In genomic region chr2:39068757-39069515, GRCh38 we compare ENCODE assay signal across 13 cellular contexts. TPM values are rescaled to one million over a fixed set of nuclear protein-coding genes. Genes with fewer than 3 reads are reported as not detected.
DNase-seq lines count a peak whose midpoint lies in the region; ATAC-seq and TF ChIP-seq lines count a peak whose summit lies in the region.
"Had no signal": no experiment of that assay in that cellular context is flagged by ENCODE, and none has a peak within 500 bp of the region (broad histone marks: within the 10 kb centered on the region; RNA-seq: fewer than 3 reads in every experiment).

No MANE protein-coding gene starts in this region.

- no peak for ATAC-seq in GM21717 (IDR thresholded peaks at IDR 0.05; ENCODE audit: unreplicated experiment)
- no peak for ATAC-seq in HG03342 (IDR thresholded peaks at IDR 0.05; ENCODE audit: unreplicated experiment)

- TF ChIP-seq CTCF in WERI-Rb-1 (IDR thresholded peaks at IDR 0.05; ENCODE audit: low read depth, low read length), result 0 out of 2 replicates have a peak, but pooled peaks have one; percentile 4
- no peak for TF ChIP-seq CTCF in thyroid gland (IDR thresholded peaks at IDR 0.05)

- H3K27ac ChIP-seq in WERI-Rb-1, result no peak overlapping the region
- peak overlapping the region; percentile 78 for H3K27ac ChIP-seq in epithelial cell of prostate
- no peak overlapping the region for H3K27ac ChIP-seq in thyroid gland
- H3K27ac ChIP-seq: SK-N-MC, skin epidermis had no signal

- H3K4me1 ChIP-seq in thyroid gland, result peaks cover 0 to 5% of the 10 kb centered on the region in 2 donors

- H3K4me3 ChIP-seq in WERI-Rb-1 (ENCODE audit: low read depth, low read length) (no peak overlapping the region), thyroid gland (replicated peaks in 1 of 3) (no peak overlapping the region)
- H3K4me3 ChIP-seq: SK-N-MC, skin epidermis had no signal

- intact Hi-C loops in thyroid gland (cut with DNase I), result no loop called here

- no peaks in the 10 kb centered on the region for H3K27me3 ChIP-seq in WERI-Rb-1 (ENCODE audit: insufficient read depth, low read depth, severe bottlenecking)
- no peaks in the 10 kb centered on the region for H3K27me3 ChIP-seq in thyroid gland

- DNase-seq in stimulated activated CD4-positive, alpha-beta T cell treated with anti-CD3 and anti-CD28 coated beads, Interleukin-15, amount 100 ng/mL, for 48 hours (ENCODE audit: low read depth in 2 of 2), result peak; percentile 8 to 14
- no peak for DNase-seq in stimulated activated CD4-positive, alpha-beta T cell treated with anti-CD3 and anti-CD28 coated beads, Interleukin-2, amount 100 ng/mL, for 48 hours
- DNase-seq in WERI-Rb-1, result no peak
- DNase-seq in epithelial cell of prostate (ENCODE audit: low read depth, low spot score), result peak; percentile 55
- no peak for DNase-seq in thyroid gland
- DNase-seq in NCI-H2029 treated with DMSO at 0.1 percent for 48 hours (lab: John Stamatoyannopoulos, UW), result no peak
- DNase-seq: COR-L47, H7, NCI-H226 had no signal

- H3K36me3 ChIP-seq in WERI-Rb-1 (no peaks in the 10 kb centered on the region; the same call in 1 of the 2 replicates), thyroid gland (no peaks in the 10 kb centered on the region)

- TF ChIP-seq POLR2A in thyroid gland (IDR thresholded peaks at IDR 0.05), result no peak

- WGBS in thyroid gland, 2 donors, result 92 to 97% methylated on average over 3 of the region's 3 CpGs

- H3K9me3 ChIP-seq in WERI-Rb-1 (ENCODE audit: severe bottlenecking), result no peaks in the 10 kb centered on the region
- no peaks in the 10 kb centered on the region for H3K9me3 ChIP-seq in thyroid gland

RNA-seq across cellular contexts. Expression of gene SOS1, which starts 51.9 kb away (rescaled TPM):
- total RNA-seq in thyroid gland, result 10 to 100 TPM; 55.9 to 80.8 (median 63.2) TPM

Comparison
In these comparisons a context has a peak if more than half of its experiments do, and no peak if none do; other contexts are left out.
1. DNase-seq: peak in stimulated activated CD4-positive, alpha-beta T cell treated with anti-CD3 and anti-CD28 coated beads, Interleukin-15, amount 100 ng/mL, for 48 hours (2 of 2) and epithelial cell of prostate (single experiment); none in stimulated activated CD4-positive, alpha-beta T cell treated with anti-CD3 and anti-CD28 coated beads, Interleukin-2, amount 100 ng/mL, for 48 hours (0 of 2), WERI-Rb-1 (single experiment), thyroid gland (0 of 2) and NCI-H2029 treated with DMSO at 0.1 percent for 48 hours (single experiment).